ENCODE assay signal across 1 cellular context in genomic region chr5:10421841-10422691, GRCh38.
TF ChIP-seq lines count a peak whose summit lies in the region.

No MANE protein-coding gene starts in this region.

TF ChIP-seq in liver, 16 proteins besides CTCF, POLR2A, EP300 and RAD21 (continued from another document):
- no peak for TF ChIP-seq ATF3 (IDR thresholded peaks at IDR 0.05)
TF ChIP-seq in liver: peak in this region for 1.
